In the genomic region with DNA sequence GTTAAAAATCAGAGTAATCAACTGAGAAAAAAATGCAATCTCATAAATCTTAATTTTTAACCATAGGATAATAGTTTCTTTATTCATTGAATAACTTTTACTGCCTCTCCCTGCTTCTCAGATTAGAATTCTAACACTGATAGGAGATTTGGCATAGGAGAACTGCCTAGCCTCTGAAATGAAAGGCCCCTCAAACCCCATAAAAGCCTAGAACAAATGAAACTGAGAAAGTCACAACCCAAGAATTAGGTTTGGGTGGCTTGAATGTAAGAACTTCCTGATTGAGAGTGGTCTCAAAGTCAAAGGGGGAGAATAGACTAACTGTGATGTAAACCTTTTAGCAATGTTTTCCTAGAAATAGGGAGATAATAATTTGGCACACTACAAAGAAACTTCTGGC, we compare ENCODE assay signal across 19 cellular contexts. TPM values are rescaled to one million over a fixed set of nuclear protein-coding genes. Genes with fewer than 3 reads are reported as not detected.
DNase-seq lines count a peak whose midpoint lies in the region; ATAC-seq and TF ChIP-seq lines count a peak whose summit lies in the region.
"Had no signal": no experiment of that assay in that cellular context is flagged by ENCODE, and none has a peak within 500 bp of the region (broad histone marks: within the 10 kb centered on the region; RNA-seq: fewer than 3 reads in every experiment).

No MANE protein-coding gene starts in this region.

- intact Hi-C loops in mucosa of descending colon (cut with DNase I, micrococcal nuclease): no loop called here

- peaks cover 7% of the 10 kb centered on the region for H3K4me1 ChIP-seq in mucosa of descending colon (ENCODE audit: low read depth)
- H3K4me1 ChIP-seq: BE2C had no signal

- peak; percentile 53 for ATAC-seq in GM18861 (IDR thresholded peaks at IDR 0.05; ENCODE audit: unreplicated experiment)
- peak; percentile 58 for ATAC-seq in GM19397 (IDR thresholded peaks at IDR 0.05; ENCODE audit: unreplicated experiment)
- ATAC-seq in HG03354 (IDR thresholded peaks at IDR 0.05; ENCODE audit: poor library complexity, severe bottlenecking, unreplicated experiment): peak; percentile 73
- peak; percentile 63 for ATAC-seq in mucosa of descending colon
- ATAC-seq in GM21447 (IDR thresholded peaks at IDR 0.05; ENCODE audit: unreplicated experiment): no peak

- H3K9me3 ChIP-seq in mucosa of descending colon: no peaks in the 10 kb centered on the region
- H3K9me3 ChIP-seq: BE2C, SK-N-SH had no signal

- no peak for TF ChIP-seq CTCF in mucosa of descending colon (IDR thresholded peaks at IDR 0.05)

- DNase-seq in mucosa of descending colon (no peak), glomerular visceral epithelial cell (ENCODE audit: extremely low spot score) (no peak), dedifferentiated amniotic fluid mesenchymal stem cell (ENCODE audit: extremely low spot score) (no peak)
- DNase-seq: BE2C; CD4-positive, CD25-positive, alpha-beta regulatory T cell; COR-L47; DMS 273 treated with DMSO at 0.1 percent for 48 hours; DND-41; NCI-H1105; NCI-H1694; NCI-H510A treated with DMSO at 0.1 percent for 48 hours; NCI-H774; SHP77; SK-N-SH had no signal

- H3K36me3 ChIP-seq in mucosa of descending colon (ENCODE audit: low read depth): no peaks in the 10 kb centered on the region
- H3K36me3 ChIP-seq: BE2C had no signal

- H3K4me3 ChIP-seq in mucosa of descending colon: no peak overlapping the region

RNA-seq across cellular contexts. Expression of gene SAMD5, which starts 52.2 kb away (rescaled TPM):
- 10 to 100 TPM in 2 of 3 donors, 1 to 10 TPM in 1; 4.7 to 11.1 (median 10.3) TPM for total RNA-seq in mucosa of descending colon
- total RNA-seq: CD4-positive, CD25-positive, alpha-beta regulatory T cell; G401 had no signal
